20 cellular contexts compared by ENCODE assay signal in the genomic region with DNA sequence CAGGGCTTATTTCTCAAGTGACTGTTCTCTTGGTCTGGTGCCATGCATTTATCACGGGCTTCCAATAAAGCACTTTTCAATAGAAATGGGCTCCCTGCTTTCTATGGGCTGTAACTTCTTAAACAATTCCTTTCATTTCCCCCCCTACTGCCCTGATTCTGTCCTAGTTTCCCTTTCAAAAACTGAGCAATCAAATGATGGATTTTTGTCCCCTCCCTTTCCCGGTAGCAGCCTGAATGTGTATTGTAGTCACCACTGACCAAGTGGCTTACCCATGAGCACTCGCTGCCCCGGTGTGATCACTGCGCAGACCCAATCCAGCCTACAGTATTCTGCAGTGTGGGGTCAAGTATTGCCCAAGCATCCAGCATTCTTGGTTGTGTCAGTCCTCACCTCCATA. TPM values are rescaled to one million over a fixed set of nuclear protein-coding genes. Genes with fewer than 3 reads are reported as not detected.
A peak's percentile ranks its signal among the peaks of the same experiment; 100 is the strongest.
DNase-seq lines count a peak whose midpoint lies in the region; ATAC-seq and TF ChIP-seq lines count a peak whose summit lies in the region.
"Had no signal": no experiment of that assay in that cellular context is flagged by ENCODE, and none has a peak within 500 bp of the region (broad histone marks: within the 10 kb centered on the region; RNA-seq: fewer than 3 reads in every experiment).

No MANE protein-coding gene starts in this region.

- CTCF ChIA-PET in T-cell (lab: Charles Lee) = no interaction called here

- no peaks in the 10 kb centered on the region for H3K27me3 Mint-ChIP-seq in T-cell
- H3K27me3 Mint-ChIP-seq in central memory CD8-positive, alpha-beta T cell = no peaks in the 10 kb centered on the region
- no peaks in the 10 kb centered on the region for H3K27me3 Mint-ChIP-seq in stimulated activated memory B cell treated with anti-CD40 and anti-IgM and Interleukin-4, amounts not matched to agents 10 μg/mL and 1 μg/mL and 100 μg/mL, for 72 hours
- H3K27me3 Mint-ChIP-seq: stimulated activated naive CD8-positive, alpha-beta T cell treated with anti-CD3 and anti-CD28 coated beads, Interleukin-15, Interleukin-2, amounts not matched to agents 100 ng/mL and 50 ng/mL, for 24 hours had no signal

- no peak overlapping the region for H3K4me3 Mint-ChIP-seq in T-cell
- no peak overlapping the region for H3K4me3 Mint-ChIP-seq in central memory CD8-positive, alpha-beta T cell
- H3K4me3 Mint-ChIP-seq in stimulated activated memory B cell treated with anti-CD40 and anti-IgM and Interleukin-4, amounts not matched to agents 10 μg/mL and 1 μg/mL and 100 μg/mL, for 72 hours = no peak overlapping the region
- H3K4me3 Mint-ChIP-seq: stimulated activated naive CD8-positive, alpha-beta T cell treated with anti-CD3 and anti-CD28 coated beads, Interleukin-15, Interleukin-2, amounts not matched to agents 100 ng/mL and 50 ng/mL, for 24 hours had no signal

- H3K4me1 Mint-ChIP-seq in T-cell = peaks cover 0 to 4% (median 2%) of the 10 kb centered on the region in 3 donors
- peaks cover 7% of the 10 kb centered on the region for H3K4me1 Mint-ChIP-seq in central memory CD8-positive, alpha-beta T cell
- H3K4me1 Mint-ChIP-seq in stimulated activated memory B cell treated with anti-CD40 and anti-IgM and Interleukin-4, amounts not matched to agents 10 μg/mL and 1 μg/mL and 100 μg/mL, for 72 hours = no peaks in the 10 kb centered on the region

- no peak for ATAC-seq in T-cell (replicated peaks in 1 of 4)
- no peak for ATAC-seq in central memory CD8-positive, alpha-beta T cell (replicated peaks; ENCODE audit: extremely low read depth, poor library complexity, severe bottlenecking)
- no peak for ATAC-seq in stimulated activated memory B cell treated with anti-CD40 and anti-IgM and Interleukin-4, amounts not matched to agents 10 μg/mL and 1 μg/mL and 100 μg/mL, for 72 hours
- ATAC-seq in GM21723 (IDR thresholded peaks at IDR 0.05; ENCODE audit: unreplicated experiment) = no peak
- ATAC-seq: HCT116 had no signal

- POLR2A ChIA-PET in T-cell (lab: Charles Lee) = no interaction called here

- no peaks in the 10 kb centered on the region for H3K9me3 Mint-ChIP-seq in T-cell
- H3K9me3 Mint-ChIP-seq in central memory CD8-positive, alpha-beta T cell = no peaks in the 10 kb centered on the region
- H3K9me3 Mint-ChIP-seq in stimulated activated memory B cell treated with anti-CD40 and anti-IgM and Interleukin-4, amounts not matched to agents 10 μg/mL and 1 μg/mL and 100 μg/mL, for 72 hours = no peaks in the 10 kb centered on the region
- H3K9me3 Mint-ChIP-seq: activated naive CD4-positive, alpha-beta T cell treated with anti-CD3 and anti-CD28 coated beads, Interleukin-2, amount 50 U/mL, for 72 hours; stimulated activated naive CD8-positive, alpha-beta T cell treated with anti-CD3 and anti-CD28 coated beads, Interleukin-15, Interleukin-2, amounts not matched to agents 100 ng/mL and 50 ng/mL, for 24 hours had no signal

- DNase-seq in T-cell (no peak), medulla oblongata (ENCODE audit: extremely low spot score) (peak; percentile 81), GM10266 (ENCODE audit: extremely low spot score) (no peak), OCI-M1 (lab: John Stamatoyannopoulos, UW) (no peak), SK-N-DZ (ENCODE audit: low spot score) (no peak)
- no peak for DNase-seq in central memory CD8-positive, alpha-beta T cell (ENCODE audit: low spot score in 2 of 2)
- DNase-seq: COR-L47; cortex of kidney; DMS79 treated with DMSO at 0.1 percent for 48 hours; KBM-7; NCI-H146; NCI-H510A treated with DMSO at 0.1 percent for 48 hours; stimulated activated CD4-positive, alpha-beta T cell treated with anti-CD3 and anti-CD28 coated beads, Interleukin-4, amount 100 ng/mL, for 1 hour; T1000; trophoblast cell had no signal

- H3K27ac Mint-ChIP-seq in T-cell = peak overlapping the region; percentile 7 to 62
- peak overlapping the region; percentile 23 for H3K27ac Mint-ChIP-seq in central memory CD8-positive, alpha-beta T cell (ENCODE audit: low read depth)
- peak overlapping the region; percentile 21 for H3K27ac Mint-ChIP-seq in stimulated activated memory B cell treated with anti-CD40 and anti-IgM and Interleukin-4, amounts not matched to agents 10 μg/mL and 1 μg/mL and 100 μg/mL, for 72 hours
- H3K27ac Mint-ChIP-seq: stimulated activated naive CD8-positive, alpha-beta T cell treated with anti-CD3 and anti-CD28 coated beads, Interleukin-15, Interleukin-2, amounts not matched to agents 100 ng/mL and 50 ng/mL, for 24 hours had no signal

- no peak for TF ChIP-seq CTCF in GM10266 (IDR thresholded peaks at IDR 0.05; ENCODE audit: control insufficient read depth, insufficient read depth, low read depth, missing control alignments)

- peaks cover 15% of the 10 kb centered on the region for H3K36me3 Mint-ChIP-seq in T-cell
- H3K36me3 Mint-ChIP-seq in central memory CD8-positive, alpha-beta T cell (ENCODE audit: insufficient read depth) = peaks cover 11% of the 10 kb centered on the region
- peaks cover 31% of the 10 kb centered on the region for H3K36me3 Mint-ChIP-seq in stimulated activated memory B cell treated with anti-CD40 and anti-IgM and Interleukin-4, amounts not matched to agents 10 μg/mL and 1 μg/mL and 100 μg/mL, for 72 hours

RNA-seq across cellular contexts. Expression of gene RPS10, which starts 13.8 kb away (rescaled TPM):
- total RNA-seq in T-cell = 1,000 to 10,000 TPM; 2,352 to 2,733 (median 2,512) TPM
- polyA plus RNA-seq in SK-N-DZ (2014; cell fraction: cytosol; rRNA removed) = 8,232 and 8,575 TPM in 2 replicates
- 3,567 and 4,317 TPM in 2 replicates for polyA plus RNA-seq in SK-N-DZ (2014; cell fraction: nucleus; rRNA removed)

RNA-seq across cellular contexts. Expression of gene NUDT3, which starts 19.6 kb away (rescaled TPM):
- total RNA-seq in T-cell = 10 to 100 TPM; 23.5 to 31.0 (median 28.9) TPM
- 32.5 and 39.5 TPM in 2 replicates for polyA plus RNA-seq in SK-N-DZ (2014; cell fraction: cytosol; rRNA removed)
- polyA plus RNA-seq in SK-N-DZ (2014; cell fraction: nucleus; rRNA removed) = 38.4 and 47.8 TPM in 2 replicates

RNA-seq across cellular contexts. Expression of gene PACSIN1, which starts 53.8 kb away (rescaled TPM):
- total RNA-seq in T-cell = 1 to 10 TPM in 4 of 5 donors, under 1 TPM in 1; 0.86 to 3.2 (median 2.4) TPM
- polyA plus RNA-seq in SK-N-DZ (2014; cell fraction: cytosol; rRNA removed) = 0.06 and 0.08 TPM in 2 replicates
- polyA plus RNA-seq in SK-N-DZ (2014; cell fraction: nucleus; rRNA removed) = 0.09 TPM in 1 of 2 replicates, not detected in the other
